ENCODE assay signal across 9 cellular contexts in the genomic region with DNA sequence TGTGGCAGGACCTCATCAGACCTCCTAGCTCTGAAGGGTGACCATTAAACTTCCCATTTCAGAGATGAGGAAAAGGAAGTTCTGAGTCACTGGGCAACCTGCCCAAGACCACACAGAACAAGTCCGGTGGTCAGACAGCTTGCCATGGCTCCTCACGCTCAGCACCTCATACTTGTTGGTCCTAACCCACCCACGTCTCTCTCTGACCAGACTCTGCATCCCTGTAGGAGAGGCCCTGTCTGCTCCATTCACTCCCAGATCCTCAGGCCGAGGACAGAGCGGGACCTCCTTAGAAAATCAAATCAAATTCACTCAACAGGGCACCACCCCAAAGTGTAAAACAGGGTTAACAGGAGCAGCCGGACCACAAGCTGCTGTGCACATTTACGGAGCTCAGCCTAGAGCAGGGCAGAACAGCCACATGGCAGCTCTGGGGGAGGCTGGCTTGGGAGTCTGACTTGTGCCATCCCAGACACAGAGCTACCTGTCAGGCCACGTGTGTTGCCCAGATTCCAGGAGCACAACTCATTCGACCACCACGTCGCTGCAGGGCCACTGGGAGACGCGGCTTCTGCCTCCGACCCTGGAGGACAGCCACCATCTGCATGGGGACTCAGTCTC. TPM values are rescaled to one million over a fixed set of nuclear protein-coding genes. Genes with fewer than 3 reads are reported as not detected.
DNase-seq lines count a peak whose midpoint lies in the region; ATAC-seq and TF ChIP-seq lines count a peak whose summit lies in the region.
"Had no signal": no experiment of that assay in that cellular context is flagged by ENCODE, and none has a peak within 500 bp of the region (broad histone marks: within the 10 kb centered on the region; RNA-seq: fewer than 3 reads in every experiment).

No MANE protein-coding gene starts in this region.

- H2BK5ac ChIP-seq in mesenchymal stem cell (ENCODE audit: low read depth, low read length, poor library complexity, severe bottlenecking), result no peak overlapping the region

- peak overlapping the region in 1 of 2 experiments; percentile 51 for H2BK12ac ChIP-seq in mesenchymal stem cell (ENCODE audit: low read length in 2 of 2)

- H3K27ac ChIP-seq in Panc1 (ENCODE audit: low read length) (peak overlapping the region; percentile 77), mesenchymal stem cell (ENCODE audit: low read length, poor library complexity, severe bottlenecking) (no peak overlapping the region)

- DNase-seq in GM04504 (ENCODE audit: low read depth) (peak; percentile 60), Panc1 (ENCODE audit: low read depth, low spot score) (no peak), dermis microvascular lymphatic vessel endothelial cell (ENCODE audit: low read depth in 2 of 2) (peak; percentile 67 to 97), mesenchymal stem cell (peak; percentile 91), ureter (ENCODE audit: low spot score) (peak; percentile 68), NCI-H510A (lab: John Stamatoyannopoulos, UW) (no peak)

- H3K4ac ChIP-seq in mesenchymal stem cell (ENCODE audit: low read depth in 1 of 2, low read length in 2 of 2), result peak overlapping the region in 1 of 2 experiments; percentile 19

- no peak overlapping the region for H2BK120ac ChIP-seq in mesenchymal stem cell (ENCODE audit: low read depth, low read length)

- no TSS peak for BruUV-seq in Panc1 (replicated peaks; lab: Mats Ljungman, UMichigan)

- TF ChIP-seq CTCF in Panc1 (IDR thresholded peaks at IDR 0.05), result no peak

- CTCF ChIA-PET in Panc1 (lab: Charles Lee), result interaction anchor here (1.1 kb wide), 1 partner anchor 19 kb away, joined by 3 read pairs; no protein-coding TSS in a partner anchor

- H2AFZ ChIP-seq in mesenchymal stem cell (ENCODE audit: low read depth, low read length), result no peak overlapping the region

- H3K9me3 ChIP-seq in Panc1 (ENCODE audit: control insufficient read depth, insufficient read depth, low read depth, low read length) (no peaks in the 10 kb centered on the region), mesenchymal stem cell (ENCODE audit: control insufficient read depth, low read length) (no peaks in the 10 kb centered on the region)

- H2AK5ac ChIP-seq in mesenchymal stem cell (ENCODE audit: low read length, severe bottlenecking), result no peak overlapping the region

- peak overlapping the region; percentile 89 for H3K4me2 ChIP-seq in mesenchymal stem cell (ENCODE audit: low read length, poor library complexity, severe bottlenecking)

- peak; percentile 48 for ATAC-seq in Panc1
- no peak for ATAC-seq in GM19324 (IDR thresholded peaks at IDR 0.05; ENCODE audit: low FRiP score, unreplicated experiment)
- ATAC-seq in HG03159 (IDR thresholded peaks at IDR 0.05; ENCODE audit: unreplicated experiment), result no peak

- H3K36me3 ChIP-seq in Panc1 (ENCODE audit: control insufficient read depth, insufficient read depth, low read length) (peaks cover 3% of the 10 kb centered on the region; the same call in 1 of the 2 replicates), mesenchymal stem cell (ENCODE audit: control insufficient read depth in 1 of 2, insufficient read depth in 2 of 2, low read depth in 1 of 2, low read length in 2 of 2) (peaks cover 15 to 18% of the 10 kb centered on the region in 2 experiments)

- intact Hi-C loops in Panc1 (cut with micrococcal nuclease; ENCODE audit: unreplicated experiment), result no loop called here

- 68% methylated on average over 14 of the region's 14 CpGs for WGBS in mesenchymal stem cell

- peak overlapping the region; percentile 63 to 83 for H3K4me3 ChIP-seq in Panc1 (ENCODE audit: low read depth in 2 of 2, low read length in 2 of 2)
- peak overlapping the region in 1 of 2 experiments; percentile 86 for H3K4me3 ChIP-seq in mesenchymal stem cell (ENCODE audit: insufficient read depth in 1 of 2, low read depth in 1 of 2, low read length in 2 of 2)

- H4K8ac ChIP-seq in mesenchymal stem cell (ENCODE audit: low read length), result peak overlapping the region; percentile 79

- peak overlapping the region in 1 of 2 experiments; percentile 46 for H3K23ac ChIP-seq in mesenchymal stem cell (ENCODE audit: low read length in 2 of 2)

- H4K91ac ChIP-seq in mesenchymal stem cell (ENCODE audit: low read length), result peak overlapping the region; percentile 47

- in situ Hi-C loops in Panc1 (cut with HindIII; ENCODE audit: low pct_unique_long_range_greater_than_20kb, low sequenced_read_pairs), result no loop called here

- peak overlapping the region in 1 of 2 experiments; percentile 71 for H3K18ac ChIP-seq in mesenchymal stem cell (ENCODE audit: low read depth in 1 of 2, low read length in 2 of 2)

- peak overlapping the region in 1 of 2 experiments; percentile 95 for H3K14ac ChIP-seq in mesenchymal stem cell (ENCODE audit: low read length in 2 of 2)

- H3K4me1 ChIP-seq in Panc1 (ENCODE audit: control insufficient read depth, insufficient read depth, low read length), result peaks cover 13% of the 10 kb centered on the region
- peaks cover 35% of the 10 kb centered on the region for H3K4me1 ChIP-seq in mesenchymal stem cell (ENCODE audit: control insufficient read depth, insufficient read depth, low read depth, low read length)

- no peak overlapping the region for H2BK15ac ChIP-seq in mesenchymal stem cell (ENCODE audit: low read depth, poor library complexity, severe bottlenecking)

- H3K79me1 ChIP-seq in mesenchymal stem cell (replicated peaks; ENCODE audit: low read length, poor library complexity, severe bottlenecking), result peaks cover 7% of the 10 kb centered on the region

- POLR2A ChIA-PET in Panc1 (lab: Charles Lee), result no interaction called here

- H3K9ac ChIP-seq in mesenchymal stem cell (ENCODE audit: low read length), result peak overlapping the region; percentile 95

- H3K27me3 ChIP-seq in Panc1 (ENCODE audit: control insufficient read depth, insufficient read depth, low read length) (no peaks in the 10 kb centered on the region), mesenchymal stem cell (ENCODE audit: control insufficient read depth in 1 of 2, insufficient read depth in 1 of 2, low read length in 2 of 2) (no peaks in the 10 kb centered on the region)

RNA-seq across cellular contexts. Expression of gene MIER2, which starts 1.7 kb away (rescaled TPM):
- 32.1 TPM for total RNA-seq in Panc1 (2021; ENCODE audit: unreplicated experiment)
- polyA plus RNA-seq in Panc1 (2012; ENCODE audit: insufficient read length), result 45.4 TPM
- total RNA-seq in dermis microvascular lymphatic vessel endothelial cell, result 7.7 and 10.1 TPM in 2 replicates
- polyA plus RNA-seq in mesenchymal stem cell (2013, experiment 1 of 2), result 32.6 TPM
- polyA plus RNA-seq in mesenchymal stem cell (2013, experiment 2 of 2), result 31.7 TPM
- total RNA-seq in ureter, result 37.9 TPM

RNA-seq across cellular contexts. Expression of gene PLPP2, which starts 51.7 kb away (rescaled TPM):
- total RNA-seq in Panc1 (2021; ENCODE audit: unreplicated experiment) (67.0 TPM), dermis microvascular lymphatic vessel endothelial cell (20.5 and 36.7 TPM in 2 replicates), ureter (64.5 TPM)
- polyA plus RNA-seq in Panc1 (2012; ENCODE audit: insufficient read length), result 130 TPM
- polyA plus RNA-seq in mesenchymal stem cell (2013, experiment 1 of 2), result 4.8 TPM
- polyA plus RNA-seq in mesenchymal stem cell (2013, experiment 2 of 2), result 5.1 TPM
- total RNA-seq: activated CD8-positive, alpha-beta memory T cell treated with anti-CD3 and anti-CD28 coated beads for 36 hours had no signal

Comparison
In these comparisons a context has a peak if more than half of its experiments do, and no peak if none do; other contexts are left out.
1. DNase-seq: peak in GM04504 (single experiment), dermis microvascular lymphatic vessel endothelial cell (2 of 2), mesenchymal stem cell (single experiment) and ureter (single experiment); none in Panc1 (single experiment) and NCI-H510A (single experiment).